Comparison of ENCODE assay signal across 27 cellular contexts in the genomic region with DNA sequence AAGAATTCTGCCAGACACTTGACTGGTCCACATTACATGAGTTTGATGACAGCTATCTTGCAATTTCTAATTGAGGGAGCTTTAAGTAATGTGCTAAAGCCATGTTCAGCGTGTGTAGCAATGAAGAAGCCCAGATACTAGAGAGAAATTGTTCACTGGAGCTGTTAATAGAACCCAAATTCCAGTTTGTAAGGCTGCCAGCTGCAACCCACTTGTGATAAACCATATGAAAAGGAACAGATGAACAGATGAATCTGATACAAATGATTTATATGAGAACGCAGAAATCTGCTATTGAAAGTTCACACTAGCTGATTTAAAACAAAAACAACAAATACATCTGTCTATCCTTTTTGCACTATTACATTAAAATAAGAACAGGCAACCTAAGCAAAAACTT. TPM values are rescaled to one million over a fixed set of nuclear protein-coding genes. Genes with fewer than 3 reads are reported as not detected.
"Had no signal": no experiment of that assay in that cellular context is flagged by ENCODE, and none has a peak within 500 bp of the region (broad histone marks: within the 10 kb centered on the region; RNA-seq: fewer than 3 reads in every experiment).

No MANE protein-coding gene starts in this region.

- H3K27ac ChIP-seq: breast epithelium, colonic mucosa, SJSA1 had no signal

- H3K36me3 ChIP-seq: breast epithelium, colonic mucosa, SJSA1 had no signal

- H3K4me1 ChIP-seq: breast epithelium, colonic mucosa, SJSA1 had no signal

- H3K27me3 ChIP-seq: breast epithelium, colonic mucosa had no signal

- ATAC-seq: activated CD8-positive, alpha-beta memory T cell treated with anti-CD3 and anti-CD28 coated beads, Interleukin-2, amount 10 ng/mL, durations not matched to agents 7 days and 5 days; T-cell had no signal

- H3K4me3 ChIP-seq: breast epithelium, colonic mucosa, SJSA1 had no signal

- H3K9me3 ChIP-seq: breast epithelium, colonic mucosa, SJSA1 had no signal

- DNase-seq: activated B cell treated with CpG ODN at 0.5 μM for 24 hours; activated CD4-positive, alpha-beta T cell treated with anti-CD3 and anti-CD28 coated beads for 1 hour; activated CD4-positive, alpha-beta T cell treated with anti-CD3 and anti-CD28 coated beads, Interleukin-2, amount 10 ng/mL, durations not matched to agents 24 days and 14 days; activated CD4-positive, alpha-beta T cell treated with anti-CD3 and anti-CD28 coated beads, Interleukin-2, amount 50 U/mL, for 48 hours; activated CD8-positive, alpha-beta memory T cell treated with anti-CD3 and anti-CD28 coated beads, Interleukin-2, amount 10 ng/mL, durations not matched to agents 7 days and 5 days; activated effector memory CD4-positive, alpha-beta T cell treated with Interleukin-2 at 50 U/mL for 16 hours; activated naive CD4-positive, alpha-beta T cell; activated T-cell treated with anti-CD3 and anti-CD28 coated beads, Interleukin-2, amount 50 U/mL, for 24 hours; aorta; caudate nucleus; colonic mucosa; Kasumi-1; NCI-H1092; NCI-H1417; NCI-H2029 treated with DMSO at 0.1 percent for 48 hours; NCI-H2227 treated with DMSO at 0.1 percent for 48 hours; NCI-H510A; NCI-H526 treated with DMSO at 0.1 percent for 48 hours; NCI-H82; OCI-M1; SHP77; T-cell; T-helper 2 cell; T1000 had no signal

RNA-seq across cellular contexts. Expression of a gene that starts 6.2 kb away (rescaled TPM):
- total RNA-seq: activated B cell treated with CpG ODN at 0.5 μM for 24 hours; activated CD4-positive, alpha-beta T cell treated with anti-CD3 and anti-CD28 coated beads, Interleukin-2, amount 10 ng/mL, durations not matched to agents 24 days and 14 days; activated CD8-positive, alpha-beta memory T cell treated with anti-CD3 and anti-CD28 coated beads, Interleukin-2, amount 10 ng/mL, durations not matched to agents 7 days and 5 days; aorta; breast epithelium; cerebellum; SJSA1; T-cell had no signal
